In genomic region chr13:62142048-62142447, GRCh38 we compare ENCODE assay signal across 1 cellular context.
TF ChIP-seq lines count a peak whose summit lies in the region.

No MANE protein-coding gene starts in this region.

TF ChIP-seq in HEK293, 187 proteins besides CTCF, POLR2A, EP300 and RAD21 (continued from another document):
- TF ChIP-seq ZNF704 (tag by site-specific recombination; IDR thresholded peaks at IDR 0.05) (no peak), ZNF549 (tag by site-specific recombination; IDR thresholded peaks at IDR 0.05) (no peak), SETDB1 (IDR thresholded peaks at IDR 0.05; ENCODE audit: insufficient read length, low read length) (peak; percentile 92), ZNF2 (tag by site-specific recombination; IDR thresholded peaks at IDR 0.05) (no peak), ZNF626 (tag by site-specific recombination; IDR thresholded peaks at IDR 0.05) (no peak), TRIM28 (IDR thresholded peaks at IDR 0.05; ENCODE audit: borderline replicate concordance, low read length) (peak; percentile 95), ZNF391 (tag by site-specific recombination; IDR thresholded peaks at IDR 0.05; ENCODE audit: borderline replicate concordance, low read depth) (no peak), TCF7L2 (IDR thresholded peaks at IDR 0.05; ENCODE audit: borderline replicate concordance, low read depth, low read length) (peak; percentile 22; the same call in 1 of the 2 replicates), ZNF214 (tag by site-specific recombination; IDR thresholded peaks at IDR 0.05; ENCODE audit: borderline replicate concordance) (no peak), ZNF555 (tag by site-specific recombination; conservative IDR thresholded peaks at IDR 0.05) (no peak), ZNF133 (tag by site-specific recombination; IDR thresholded peaks at IDR 0.05) (no peak), ZNF174 (tag by site-specific recombination; IDR thresholded peaks at IDR 0.05) (no peak), ZNF121 (tag by site-specific recombination; IDR thresholded peaks at IDR 0.05) (no peak), ZNF221 (tag by site-specific recombination; IDR thresholded peaks at IDR 0.05; ENCODE audit: borderline replicate concordance) (no peak), ZNF660 (tag by site-specific recombination; IDR thresholded peaks at IDR 0.05) (no peak), ZNF169 (tag by site-specific recombination; IDR thresholded peaks at IDR 0.05) (no peak), KLF9 (tag by site-specific recombination; IDR thresholded peaks at IDR 0.05; ENCODE audit: low read depth) (no peak), ZNF423 (tag by site-specific recombination; IDR thresholded peaks at IDR 0.05) (no peak)
- TF ChIP-seq, protein P1, sequence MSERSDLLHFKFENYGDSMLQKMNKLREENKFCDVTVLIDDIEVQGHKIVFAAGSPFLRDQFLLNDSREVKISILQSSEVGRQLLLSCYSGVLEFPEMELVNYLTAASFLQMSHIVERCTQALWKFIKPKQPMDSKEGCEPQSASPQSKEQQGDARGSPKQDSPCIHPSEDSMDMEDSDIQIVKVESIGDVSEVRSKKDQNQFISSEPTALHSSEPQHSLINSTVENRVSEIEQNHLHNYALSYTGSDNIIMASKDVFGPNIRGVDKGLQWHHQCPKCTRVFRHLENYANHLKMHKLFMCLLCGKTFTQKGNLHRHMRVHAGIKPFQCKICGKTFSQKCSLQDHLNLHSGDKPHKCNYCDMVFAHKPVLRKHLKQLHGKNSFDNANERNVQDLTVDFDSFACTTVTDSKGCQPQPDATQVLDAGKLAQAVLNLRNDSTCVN (tag by site-specific recombination; optimal IDR thresholded peaks at IDR 0.05): no peak
